Comparison of ENCODE assay signal across 13 cellular contexts in the genomic region with DNA sequence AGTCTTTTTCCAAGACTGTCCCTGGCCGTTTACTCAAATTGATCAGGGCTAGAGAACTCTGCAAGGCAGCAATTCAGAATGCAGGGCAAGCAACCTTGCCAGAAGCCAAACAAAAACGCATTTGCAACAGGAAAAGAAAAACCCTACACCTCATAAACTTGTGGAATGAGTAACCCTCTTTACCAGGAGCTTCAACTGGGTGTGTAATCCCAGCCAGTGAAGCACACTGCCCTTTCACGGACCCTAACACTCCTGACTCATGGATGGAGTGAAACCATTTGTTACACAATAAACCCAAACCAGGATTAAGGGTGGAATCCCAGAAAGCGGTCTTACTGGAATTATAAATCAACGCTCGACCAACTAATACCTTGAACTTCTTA. TPM values are rescaled to one million over a fixed set of nuclear protein-coding genes. Genes with fewer than 3 reads are reported as not detected.
DNase-seq lines count a peak whose midpoint lies in the region; ATAC-seq, FAIRE-seq and TF ChIP-seq lines count a peak whose summit lies in the region.
"Had no signal": no experiment of that assay in that cellular context is flagged by ENCODE, and none has a peak within 500 bp of the region (broad histone marks: within the 10 kb centered on the region; RNA-seq: fewer than 3 reads in every experiment).

No MANE protein-coding gene starts in this region.

- H3K27me3 ChIP-seq in breast epithelium (no peaks in the 10 kb centered on the region), astrocyte (ENCODE audit: insufficient read depth, low read length) (no peaks in the 10 kb centered on the region)

- ATAC-seq in GM21515 (IDR thresholded peaks at IDR 0.05; ENCODE audit: unreplicated experiment) (no peak), HG02870 (IDR thresholded peaks at IDR 0.05; ENCODE audit: unreplicated experiment) (no peak)
- ATAC-seq: activated CD4-positive, alpha-beta T cell treated with anti-CD3 and anti-CD28 coated beads for 36 hours; left lobe of liver; psoas muscle had no signal

- H3K4me3 Mint-ChIP-seq in MCF 10A (ENCODE audit: unreplicated experiment): peak overlapping the region; percentile 25
- no peak overlapping the region for H3K4me3 Mint-ChIP-seq in astrocyte (ENCODE audit: unreplicated experiment)
- H3K4me3 Mint-ChIP-seq: activated CD4-positive, alpha-beta T cell treated with anti-CD3 and anti-CD28 coated beads for 36 hours had no signal

- CTCF ChIA-PET in MCF 10A (lab: Yijun Ruan, JAX): interaction anchor here (0.6 to 1.1 kb wide), 3 partner anchors 12 to 337 kb away, joined by 3 to 4 read pairs (median 3); no protein-coding TSS in a partner anchor

- no peak for TF ChIP-seq POLR2A in breast epithelium (IDR thresholded peaks at IDR 0.05)

- H3K4me1 ChIP-seq in breast epithelium (no peaks in the 10 kb centered on the region), astrocyte (ENCODE audit: insufficient read depth, low read length) (peaks cover 23% of the 10 kb centered on the region)
- H3K4me1 ChIP-seq: psoas muscle had no signal

- peak; percentile 96 for DNase-seq in MCF 10A (ENCODE audit: unreplicated experiment)
- no peak for DNase-seq in breast epithelium (ENCODE audit: low spot score in 2 of 2)
- peak; percentile 97 for DNase-seq in astrocyte (ENCODE audit: low read depth)
- peak; percentile 92 for DNase-seq in glomerular visceral epithelial cell (ENCODE audit: extremely low spot score)
- no peak for DNase-seq in activated gamma-delta T cell (lab: John Stamatoyannopoulos, UW)
- no peak for DNase-seq in superior temporal gyrus (ENCODE audit: extremely low spot score)
- DNase-seq: activated CD4-positive, alpha-beta T cell treated with anti-CD3 and anti-CD28 coated beads for 36 hours; activated naive CD4-positive, alpha-beta T cell treated with Interleukin-2 at 50 U/mL for 16 hours; psoas muscle had no signal

- H3K27ac ChIP-seq in breast epithelium (no peak overlapping the region), astrocyte (ENCODE audit: low read depth, low read length) (peak overlapping the region; percentile 91)
- H3K27ac ChIP-seq: 22Rv1, psoas muscle had no signal

- H4K20me1 ChIP-seq in astrocyte (ENCODE audit: insufficient read depth, low read length): peaks cover 3% of the 10 kb centered on the region

- no peaks in the 10 kb centered on the region for H3K9me3 Mint-ChIP-seq in MCF 10A (ENCODE audit: unreplicated experiment)
- H3K9me3 Mint-ChIP-seq in astrocyte (ENCODE audit: unreplicated experiment): no peaks in the 10 kb centered on the region

- H3K27me3 Mint-ChIP-seq in MCF 10A (ENCODE audit: insufficient read depth, unreplicated experiment) (no peaks in the 10 kb centered on the region), astrocyte (ENCODE audit: low read depth, unreplicated experiment) (no peaks in the 10 kb centered on the region)

- intact Hi-C loops in MCF 10A (cut with micrococcal nuclease): loop anchor here (2.0 to 5.0 kb wide), 2 partner anchors 23 to 180 kb away; a partner anchor contains a TSS
- intact Hi-C loops in breast epithelium (cut with DNase I; ENCODE audit: low total_unique reads): no loop called here

- POLR2A ChIA-PET in MCF 10A (lab: Yijun Ruan, JAX): interaction anchor here (0.6 to 2.2 kb wide), 11 partner anchors 11 to 363 kb away, joined by 3 to 9 read pairs (median 3); no protein-coding TSS in a partner anchor

- H3K36me3 ChIP-seq in breast epithelium (peaks cover 10% of the 10 kb centered on the region), astrocyte (ENCODE audit: insufficient read depth, low read length) (peaks cover 43% of the 10 kb centered on the region)

- BruUV-seq in MCF 10A (replicated peaks; lab: Mats Ljungman, UMichigan): no TSS peak

- H3K4me2 ChIP-seq in astrocyte (ENCODE audit: low read length): peak overlapping the region; percentile 86

- H3K27ac Mint-ChIP-seq in MCF 10A (ENCODE audit: low read depth, unreplicated experiment) (peak overlapping the region; percentile 61), astrocyte (ENCODE audit: unreplicated experiment) (peak overlapping the region; percentile 87)
- H3K27ac Mint-ChIP-seq: activated CD4-positive, alpha-beta T cell treated with anti-CD3 and anti-CD28 coated beads for 36 hours had no signal

- no peak for TF ChIP-seq CTCF in MCF 10A (IDR thresholded peaks at IDR 0.05; ENCODE audit: unreplicated experiment)
- no peak for TF ChIP-seq CTCF in breast epithelium (IDR thresholded peaks at IDR 0.05)
- TF ChIP-seq CTCF in astrocyte (IDR thresholded peaks at IDR 0.05; ENCODE audit: insufficient read depth, low read depth, low read length): no peak

- H3K4me1 Mint-ChIP-seq in MCF 10A (ENCODE audit: insufficient read depth, unreplicated experiment) (peaks cover 25% of the 10 kb centered on the region), astrocyte (ENCODE audit: low read depth, unreplicated experiment) (peaks cover 17% of the 10 kb centered on the region)

- no peak for FAIRE-seq in astrocyte (lab: Jason Lieb, UNC)

- no peaks in the 10 kb centered on the region for H3K9me3 ChIP-seq in breast epithelium
- H3K9me3 ChIP-seq in astrocyte (ENCODE audit: insufficient read depth, low read depth, low read length): no peaks in the 10 kb centered on the region
- H3K9me3 ChIP-seq: psoas muscle had no signal

- H3K9ac ChIP-seq in astrocyte (ENCODE audit: low read length): peak overlapping the region; percentile 79

- no peak overlapping the region for H2AFZ ChIP-seq in astrocyte (ENCODE audit: low read depth, low read length)

- H3K36me3 Mint-ChIP-seq in MCF 10A (ENCODE audit: insufficient read depth, unreplicated experiment): peaks cover 62% of the 10 kb centered on the region
- H3K36me3 Mint-ChIP-seq in astrocyte (ENCODE audit: low read depth, unreplicated experiment): peaks cover 54% of the 10 kb centered on the region

- H3K79me2 ChIP-seq in astrocyte (ENCODE audit: insufficient read depth, low read length): no peaks in the 10 kb centered on the region

- H3K4me3 ChIP-seq in breast epithelium (no peak overlapping the region), astrocyte (ENCODE audit: insufficient read depth, low read depth, low read length) (peak overlapping the region; percentile 48)
- H3K4me3 ChIP-seq: psoas muscle had no signal

RNA-seq across cellular contexts. Expression of a gene that starts 14.8 kb away (rescaled TPM):
- not detected in 2 replicates for total RNA-seq in MCF 10A (2022)
- not detected for total RNA-seq in breast epithelium
- not detected in 2 replicates for total RNA-seq in astrocyte
- total RNA-seq: activated CD4-positive, alpha-beta T cell treated with anti-CD3 and anti-CD28 coated beads for 36 hours; left lobe of liver; psoas muscle had no signal

Comparison
In these comparisons a context has a peak if more than half of its experiments do, and no peak if none do; other contexts are left out.
1. DNase-seq: peak in MCF 10A (single experiment), astrocyte (single experiment) and glomerular visceral epithelial cell (single experiment); none in breast epithelium (0 of 2), activated gamma-delta T cell (single experiment) and superior temporal gyrus (single experiment).